In the genomic region with DNA sequence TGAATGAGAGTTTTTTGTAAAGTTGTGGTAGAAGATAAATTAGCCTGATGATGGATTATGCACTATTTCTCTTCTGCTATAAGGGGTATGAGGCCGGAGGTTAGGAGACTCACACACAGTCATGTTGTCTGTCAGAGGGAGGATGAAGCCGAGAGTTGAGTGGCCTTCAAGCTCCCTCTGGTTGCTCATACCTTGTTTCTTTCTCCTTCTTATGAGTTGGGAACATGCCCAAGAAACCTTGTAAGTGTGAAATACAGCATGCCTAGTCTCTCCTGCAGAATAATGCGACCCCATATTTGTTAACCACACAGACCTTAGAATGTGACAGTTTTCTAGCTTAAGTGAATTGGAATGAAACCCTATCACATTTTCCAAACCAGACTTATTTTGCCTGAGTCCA, we compare ENCODE assay signal across 17 cellular contexts.
DNase-seq lines count a peak whose midpoint lies in the region; ATAC-seq and TF ChIP-seq lines count a peak whose summit lies in the region.
"Had no signal": no experiment of that assay in that cellular context is flagged by ENCODE, and none has a peak within 500 bp of the region (broad histone marks: within the 10 kb centered on the region; RNA-seq: fewer than 3 reads in every experiment).

No MANE protein-coding gene starts in this region.

- no peak overlapping the region for H3K4me3 Mint-ChIP-seq in osteocyte (ENCODE audit: unreplicated experiment)
- H3K4me3 Mint-ChIP-seq in activated CD4-positive, alpha-beta T cell treated with anti-CD3 and anti-CD28 coated beads, Interleukin-2, amount 10 ng/mL, durations not matched to agents 24 days and 14 days, result no peak overlapping the region
- H3K4me3 Mint-ChIP-seq in effector memory CD8-positive, alpha-beta T cell, result no peak overlapping the region
- H3K4me3 Mint-ChIP-seq: activated CD4-positive, alpha-beta memory T cell treated with anti-CD3 and anti-CD28 coated beads, Interleukin-2, amount 10 ng/mL, durations not matched to agents 7 days and 5 days; central memory CD8-positive, alpha-beta T cell had no signal

- no peak overlapping the region for H3K4me3 ChIP-seq in fibroblast of mammary gland (ENCODE audit: control insufficient read depth, low read depth, low read length)
- H3K4me3 ChIP-seq: esophagus squamous epithelium, Peyer's patch, testis had no signal

- peaks cover 5% of the 10 kb centered on the region for H3K9me3 Mint-ChIP-seq in osteocyte (ENCODE audit: unreplicated experiment)
- no peaks in the 10 kb centered on the region for H3K9me3 Mint-ChIP-seq in activated CD4-positive, alpha-beta T cell treated with anti-CD3 and anti-CD28 coated beads, Interleukin-2, amount 10 ng/mL, durations not matched to agents 24 days and 14 days
- peaks cover 10% of the 10 kb centered on the region in 2 donors for H3K9me3 Mint-ChIP-seq in effector memory CD8-positive, alpha-beta T cell
- H3K9me3 Mint-ChIP-seq: activated CD4-positive, alpha-beta memory T cell treated with anti-CD3 and anti-CD28 coated beads, Interleukin-2, amount 10 ng/mL, durations not matched to agents 7 days and 5 days had no signal

- TF ChIP-seq CTCF in fibroblast of mammary gland (conservative IDR thresholded peaks at IDR 0.05; ENCODE audit: control insufficient read depth, insufficient read depth, low read depth, low read length) (no peak), osteocyte (IDR thresholded peaks at IDR 0.05) (no peak)

- H3K27me3 Mint-ChIP-seq in osteocyte (ENCODE audit: unreplicated experiment), result no peaks in the 10 kb centered on the region
- H3K27me3 Mint-ChIP-seq in activated CD4-positive, alpha-beta T cell treated with anti-CD3 and anti-CD28 coated beads, Interleukin-2, amount 10 ng/mL, durations not matched to agents 24 days and 14 days, result no peaks in the 10 kb centered on the region
- no peaks in the 10 kb centered on the region for H3K27me3 Mint-ChIP-seq in effector memory CD8-positive, alpha-beta T cell
- H3K27me3 Mint-ChIP-seq: activated CD4-positive, alpha-beta memory T cell treated with anti-CD3 and anti-CD28 coated beads, Interleukin-2, amount 10 ng/mL, durations not matched to agents 7 days and 5 days; central memory CD8-positive, alpha-beta T cell had no signal

- ATAC-seq in Right ventricle myocardium inferior, result peak; percentile 43
- no peak for ATAC-seq in HG03571 (IDR thresholded peaks at IDR 0.05; ENCODE audit: unreplicated experiment)
- ATAC-seq in effector memory CD8-positive, alpha-beta T cell (replicated peaks), result no peak

- H3K27ac Mint-ChIP-seq in osteocyte (ENCODE audit: unreplicated experiment), result peak overlapping the region; percentile 32
- H3K27ac Mint-ChIP-seq in activated CD4-positive, alpha-beta T cell treated with anti-CD3 and anti-CD28 coated beads, Interleukin-2, amount 10 ng/mL, durations not matched to agents 24 days and 14 days, result no peak overlapping the region
- H3K27ac Mint-ChIP-seq in effector memory CD8-positive, alpha-beta T cell, result no peak overlapping the region
- H3K27ac Mint-ChIP-seq: activated CD4-positive, alpha-beta memory T cell treated with anti-CD3 and anti-CD28 coated beads, Interleukin-2, amount 10 ng/mL, durations not matched to agents 7 days and 5 days had no signal

- peaks cover 2% of the 10 kb centered on the region for H3K36me3 Mint-ChIP-seq in osteocyte (ENCODE audit: unreplicated experiment)
- no peaks in the 10 kb centered on the region for H3K36me3 Mint-ChIP-seq in activated CD4-positive, alpha-beta T cell treated with anti-CD3 and anti-CD28 coated beads, Interleukin-2, amount 10 ng/mL, durations not matched to agents 24 days and 14 days (ENCODE audit: low read depth)
- peaks cover 4% of the 10 kb centered on the region for H3K36me3 Mint-ChIP-seq in effector memory CD8-positive, alpha-beta T cell (ENCODE audit: insufficient read depth)

- H3K4me1 Mint-ChIP-seq in osteocyte (ENCODE audit: unreplicated experiment), result peaks cover 26% of the 10 kb centered on the region
- no peaks in the 10 kb centered on the region for H3K4me1 Mint-ChIP-seq in activated CD4-positive, alpha-beta T cell treated with anti-CD3 and anti-CD28 coated beads, Interleukin-2, amount 10 ng/mL, durations not matched to agents 24 days and 14 days
- no peaks in the 10 kb centered on the region for H3K4me1 Mint-ChIP-seq in effector memory CD8-positive, alpha-beta T cell (ENCODE audit: low read depth in 2 of 2)
- H3K4me1 Mint-ChIP-seq: activated CD4-positive, alpha-beta memory T cell treated with anti-CD3 and anti-CD28 coated beads, Interleukin-2, amount 10 ng/mL, durations not matched to agents 7 days and 5 days; central memory CD8-positive, alpha-beta T cell had no signal

- DNase-seq in Right ventricle myocardium inferior (ENCODE audit: missing footprints) (no peak), cardiac septum (ENCODE audit: low spot score) (no peak), fibroblast of mammary gland (ENCODE audit: low read depth) (peak; percentile 66), osteocyte (ENCODE audit: extremely low spot score, unreplicated experiment) (no peak), ureter (ENCODE audit: low spot score) (no peak)
- no peak for DNase-seq in activated CD4-positive, alpha-beta T cell treated with anti-CD3 and anti-CD28 coated beads, Interleukin-2, amount 10 ng/mL, durations not matched to agents 24 days and 14 days
- DNase-seq in effector memory CD8-positive, alpha-beta T cell, result no peak
- DNase-seq: activated CD4-positive, alpha-beta memory T cell treated with anti-CD3 and anti-CD28 coated beads, Interleukin-2, amount 10 ng/mL, durations not matched to agents 7 days and 5 days; activated gamma-delta T cell; Calu3; esophagus squamous epithelium; NCI-H1694 treated with DMSO at 0.1 percent for 48 hours; NCI-H526; Peyer's patch had no signal

- intact Hi-C loops in Right ventricle myocardium inferior (cut with DNase I), result loop anchor here (5.0 kb wide), 3 partner anchors 71 to 259 kb away; no protein-coding TSS in a partner anchor
- intact Hi-C loops in cardiac septum (cut with DNase I), result loop anchor here (5.0 to 10.0 kb wide), 3 partner anchors 229 to 366 kb away; partner anchors contain the start of gene PTPRG
- intact Hi-C loops in activated CD4-positive, alpha-beta T cell treated with anti-CD3 and anti-CD28 coated beads, Interleukin-2, amount 10 ng/mL, durations not matched to agents 24 days and 14 days (cut with micrococcal nuclease), result no loop called here
